Comparison of ENCODE assay signal across 26 cellular contexts in genomic region chr12:50960130-50960529, GRCh38. TPM values are rescaled to one million over a fixed set of nuclear protein-coding genes. Genes with fewer than 3 reads are reported as not detected.
DNase-seq lines count a peak whose midpoint lies in the region; TF ChIP-seq lines count a peak whose summit lies in the region.
"Had no signal": no experiment of that assay in that cellular context is flagged by ENCODE, and none has a peak within 500 bp of the region (broad histone marks: within the 10 kb centered on the region; RNA-seq: fewer than 3 reads in every experiment).

No MANE protein-coding gene starts in this region.

- H3K27ac ChIP-seq in brain microvascular endothelial cell (no peak overlapping the region), mesenchymal stem cell (ENCODE audit: low read length, poor library complexity, severe bottlenecking) (no peak overlapping the region), suprapubic skin (no peak overlapping the region)
- H3K27ac ChIP-seq: 22Rv1, upper lobe of left lung, WERI-Rb-1 had no signal

- no peak overlapping the region for H3K23ac ChIP-seq in mesenchymal stem cell (ENCODE audit: low read length in 2 of 2)

- H3K14ac ChIP-seq in mesenchymal stem cell (ENCODE audit: low read length in 2 of 2), result no peak overlapping the region

- H3K27me3 ChIP-seq in brain microvascular endothelial cell (replicated peaks) (no peaks in the 10 kb centered on the region), mesenchymal stem cell (ENCODE audit: control insufficient read depth in 1 of 2, insufficient read depth in 1 of 2, low read length in 2 of 2) (no peaks in the 10 kb centered on the region), suprapubic skin (no peaks in the 10 kb centered on the region)
- H3K27me3 ChIP-seq: upper lobe of left lung had no signal

- no peaks in the 10 kb centered on the region for H3K79me1 ChIP-seq in mesenchymal stem cell (replicated peaks; ENCODE audit: low read length, poor library complexity, severe bottlenecking)

- H3K4ac ChIP-seq in mesenchymal stem cell (ENCODE audit: low read depth in 1 of 2, low read length in 2 of 2), result no peak overlapping the region

- TF ChIP-seq POLR2A in suprapubic skin (IDR thresholded peaks at IDR 0.05), result no peak

- no peak overlapping the region for H2BK12ac ChIP-seq in mesenchymal stem cell (ENCODE audit: low read length in 2 of 2)

- H4K8ac ChIP-seq in mesenchymal stem cell (ENCODE audit: low read length), result no peak overlapping the region

- no peaks in the 10 kb centered on the region for H3K36me3 ChIP-seq in brain microvascular endothelial cell (replicated peaks)
- no peaks in the 10 kb centered on the region for H3K36me3 ChIP-seq in mesenchymal stem cell (ENCODE audit: control insufficient read depth in 1 of 2, insufficient read depth in 2 of 2, low read depth in 1 of 2, low read length in 2 of 2)
- no peaks in the 10 kb centered on the region for H3K36me3 ChIP-seq in suprapubic skin
- H3K36me3 ChIP-seq: HAP-1, upper lobe of left lung, WERI-Rb-1 had no signal

- DNase-seq in DMS53 (lab: John Stamatoyannopoulos, UW) (peak; percentile 7), DMS53 treated with DMSO at 0.1 percent for 48 hours (lab: John Stamatoyannopoulos, UW; ENCODE audit: unreplicated experiment) (no peak), LHCN-M2 (ENCODE audit: low read depth) (peak; percentile 8), brain microvascular endothelial cell (peak; percentile 12), mesenchymal stem cell (peak; percentile 66), suprapubic skin (ENCODE audit: low spot score in 2 of 2) (no peak), AML-193 (lab: John Stamatoyannopoulos, UW) (no peak), G401 (ENCODE audit: low spot score) (no peak)
- DNase-seq: aorta; effector CD8-positive, alpha-beta T cell; glutamatergic neuron; left cardiac atrium; mesendoderm; naive thymus-derived CD4-positive, alpha-beta T cell; NCI-H1436; NCI-H524; retina; stimulated activated CD4-positive, alpha-beta T cell treated with anti-CD3 and anti-CD28 coated beads, Interleukin-2, amount 100 ng/mL, for 48 hours; upper lobe of left lung; WERI-Rb-1 had no signal

- no peak overlapping the region for H3K9ac ChIP-seq in mesenchymal stem cell (ENCODE audit: low read length)

- no peak overlapping the region for H2BK5ac ChIP-seq in mesenchymal stem cell (ENCODE audit: low read depth, low read length, poor library complexity, severe bottlenecking)

- H2AFZ ChIP-seq in mesenchymal stem cell (ENCODE audit: low read depth, low read length), result no peak overlapping the region

- H2BK15ac ChIP-seq in mesenchymal stem cell (ENCODE audit: low read depth, poor library complexity, severe bottlenecking), result no peak overlapping the region

- no peak for TF ChIP-seq CTCF in brain microvascular endothelial cell (IDR thresholded peaks at IDR 0.05; ENCODE audit: low read depth, low read length, missing control alignments)
- no peak for TF ChIP-seq CTCF in suprapubic skin (IDR thresholded peaks at IDR 0.05)

- H2AK5ac ChIP-seq in mesenchymal stem cell (ENCODE audit: low read length, severe bottlenecking), result no peak overlapping the region

- H4K91ac ChIP-seq in mesenchymal stem cell (ENCODE audit: low read length), result no peak overlapping the region

- H2BK120ac ChIP-seq in mesenchymal stem cell (ENCODE audit: low read depth, low read length), result no peak overlapping the region

- H3K9me3 ChIP-seq in mesenchymal stem cell (ENCODE audit: control insufficient read depth, low read length) (no peaks in the 10 kb centered on the region), suprapubic skin (no peaks in the 10 kb centered on the region)
- H3K9me3 ChIP-seq: HAP-1, upper lobe of left lung had no signal

- no peak overlapping the region for H3K4me2 ChIP-seq in mesenchymal stem cell (ENCODE audit: low read length, poor library complexity, severe bottlenecking)

- H3K4me1 ChIP-seq in mesenchymal stem cell (ENCODE audit: control insufficient read depth, insufficient read depth, low read depth, low read length) (peaks cover 1% of the 10 kb centered on the region), suprapubic skin (no peaks in the 10 kb centered on the region)
- H3K4me1 ChIP-seq: HAP-1, upper lobe of left lung had no signal

- no peak for TF ChIP-seq EP300 in suprapubic skin (IDR thresholded peaks at IDR 0.05)

- in situ Hi-C loops in brain microvascular endothelial cell (cut with HindIII; ENCODE audit: low pct_ligation_motif_present, low sequenced_read_pairs), result no loop called here
- in situ Hi-C loops in G401 (cut with HindIII; ENCODE audit: low sequenced_read_pairs), result no loop called here

- no peak overlapping the region for H3K4me3 ChIP-seq in brain microvascular endothelial cell (ENCODE audit: low read depth, low read length)
- H3K4me3 ChIP-seq in mesenchymal stem cell (ENCODE audit: insufficient read depth in 1 of 2, low read depth in 1 of 2, low read length in 2 of 2), result no peak overlapping the region
- H3K4me3 ChIP-seq in suprapubic skin, result no peak overlapping the region
- H3K4me3 ChIP-seq: HAP-1, upper lobe of left lung had no signal

- no peak overlapping the region for H3K18ac ChIP-seq in mesenchymal stem cell (ENCODE audit: low read depth in 1 of 2, low read length in 2 of 2)

RNA-seq across cellular contexts. Expression of gene HIGD1C, which starts 7.8 kb away (rescaled TPM):
- total RNA-seq in LHCN-M2 (2014; rRNA removed), result not detected in 2 replicates
- polyA plus RNA-seq in LHCN-M2 (2012), result not detected
- polyA plus RNA-seq in mesenchymal stem cell (2013, experiment 1 of 2), result not detected
- polyA plus RNA-seq in mesenchymal stem cell (2013, experiment 2 of 2), result not detected
- not detected for total RNA-seq in suprapubic skin
- total RNA-seq in G401 (2014; rRNA removed; shearing (Covaris generic)), result not detected in 2 replicates
- total RNA-seq: aorta; left cardiac atrium; naive thymus-derived CD4-positive, alpha-beta T cell; osteoblast; SK-MEL-5; T-helper 2 cell treated with Interferon-gamma antibody and Interleukin-4, amounts not matched to agents 100 ng/mL and 5 ng/mL, for 36 hours; upper lobe of left lung had no signal
- polyA plus RNA-seq: aorta; esophagus; naive thymus-derived CD4-positive, alpha-beta T cell had no signal

Comparison
In these comparisons a context has a peak if more than half of its experiments do, and no peak if none do; other contexts are left out.
1. DNase-seq: peak in DMS53 (single experiment), LHCN-M2 (single experiment), brain microvascular endothelial cell (single experiment) and mesenchymal stem cell (single experiment); none in DMS53 treated with DMSO at 0.1 percent for 48 hours (single experiment), suprapubic skin (0 of 2), AML-193 (0 of 2) and G401 (single experiment).